Comparison of ENCODE assay signal across 8 cellular contexts in the genomic region with DNA sequence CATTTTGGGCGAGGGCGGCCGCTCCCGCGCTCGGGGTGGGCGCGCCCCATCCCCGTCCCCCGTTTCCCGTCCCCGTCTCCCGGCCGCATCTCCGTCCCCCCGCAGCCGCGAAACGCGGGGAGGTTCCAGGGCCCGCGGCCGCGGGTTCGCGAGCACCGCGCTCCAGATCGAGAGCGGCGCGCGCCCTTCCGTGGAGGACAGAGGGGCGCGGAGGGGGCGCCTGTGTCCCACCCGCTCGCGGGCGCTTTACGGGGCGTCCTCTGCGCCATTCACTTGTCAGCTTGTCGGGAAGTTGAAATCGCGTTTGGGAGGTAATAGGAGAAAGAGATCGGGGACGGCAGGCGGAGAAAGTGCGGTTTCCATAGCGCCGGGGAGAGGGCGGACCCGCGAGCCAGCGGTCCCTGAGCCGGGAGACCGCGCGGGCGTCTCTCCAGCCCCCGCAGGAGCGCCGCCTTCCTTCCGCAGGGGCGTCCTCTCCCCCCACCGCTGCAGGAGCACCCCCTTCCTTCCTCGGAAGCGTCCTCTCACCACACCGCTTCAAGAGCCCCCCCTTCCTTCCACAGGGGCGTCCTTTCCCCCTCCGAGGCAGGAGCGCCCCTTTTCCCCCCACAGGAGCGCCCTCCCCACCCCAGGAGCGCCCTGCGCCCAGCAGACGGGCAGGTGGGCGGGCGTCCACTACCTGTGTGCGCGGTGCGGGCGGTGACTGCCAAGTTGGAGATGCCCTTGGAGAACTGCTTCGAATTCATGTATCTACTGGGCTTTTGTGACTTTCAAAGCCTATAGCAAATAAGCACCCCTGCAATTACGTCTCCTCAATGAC. TPM values are rescaled to one million over a fixed set of nuclear protein-coding genes. Genes with fewer than 3 reads are reported as not detected.
DNase-seq lines count a peak whose midpoint lies in the region; ATAC-seq and TF ChIP-seq lines count a peak whose summit lies in the region.
"Had no signal": no experiment of that assay in that cellular context is flagged by ENCODE, and none has a peak within 500 bp of the region (broad histone marks: within the 10 kb centered on the region; RNA-seq: fewer than 3 reads in every experiment).

No MANE protein-coding gene starts in this region.

- H3K36me3 ChIP-seq in esophagus muscularis mucosa = peaks cover 17 to 22% (median 21%) of the 10 kb centered on the region in 4 donors
- H3K36me3 ChIP-seq in naive thymus-derived CD4-positive, alpha-beta T cell (ENCODE audit: control insufficient read depth in 2 of 3, insufficient read depth in 3 of 3, low read length in 3 of 3) = peaks cover 0 to 3% (median 3%) of the 10 kb centered on the region in 3 experiments

- TF ChIP-seq CTCF in esophagus muscularis mucosa (IDR thresholded peaks at IDR 0.05) = peak in 1 of 3 experiments; percentile 6

- under 1% methylated on average over 55 of the region's 86 CpGs for WGBS in esophagus muscularis mucosa

- peak; percentile 8 for ATAC-seq in HG02678 (IDR thresholded peaks at IDR 0.05; ENCODE audit: unreplicated experiment)
- ATAC-seq in naive thymus-derived CD4-positive, alpha-beta T cell = no peak

- peak overlapping the region; percentile 73 to 90 (median 80) for H3K4me3 Mint-ChIP-seq in naive thymus-derived CD4-positive, alpha-beta T cell

- no peak for TF ChIP-seq POLR2A in esophagus muscularis mucosa (IDR thresholded peaks at IDR 0.05; ENCODE audit: low read depth)

- peak overlapping the region; percentile 94 to 98 (median 97) for H3K27ac ChIP-seq in esophagus muscularis mucosa (replicated peaks in 1 of 4)
- peak overlapping the region; percentile 80 for H3K27ac ChIP-seq in naive thymus-derived CD4-positive, alpha-beta T cell (ENCODE audit: low read depth, low read length)

- DNase-seq in NCI-H2171 (lab: John Stamatoyannopoulos, UW) = peak; percentile 24
- peak; percentile 72 for DNase-seq in activated CD8-positive, alpha-beta memory T cell treated with anti-CD3 and anti-CD28 coated beads for 24 hours
- peak; percentile 92 for DNase-seq in esophagus muscularis mucosa (ENCODE audit: extremely low spot score)
- peak in 6 of 9 donors; percentile 14 to 55 (median 46) for DNase-seq in naive thymus-derived CD4-positive, alpha-beta T cell
- no peak for DNase-seq in OCI-M2 (lab: John Stamatoyannopoulos, UW; ENCODE audit: unreplicated experiment)

- POLR2A ChIA-PET in naive thymus-derived CD4-positive, alpha-beta T cell (lab: Charles Lee) = no interaction called here

- no peaks in the 10 kb centered on the region for H3K27me3 ChIP-seq in esophagus muscularis mucosa
- no peaks in the 10 kb centered on the region for H3K27me3 ChIP-seq in naive thymus-derived CD4-positive, alpha-beta T cell (ENCODE audit: control insufficient read depth in 2 of 2, insufficient read depth in 2 of 2, low read length in 2 of 2)

- intact Hi-C loops in esophagus muscularis mucosa (cut with DNase I) = loop anchor here (5.0 to 10.0 kb wide), 2 partner anchors 320 to 543 kb away; no protein-coding TSS in a partner anchor
- intact Hi-C loops in naive thymus-derived CD4-positive, alpha-beta T cell (cut with micrococcal nuclease) = loop anchor here (1.0 to 5.0 kb wide), 10 partner anchors 8 to 1573 kb away; partner anchors contain the start of genes LIG4 (in 1 of the 2), RAB20 (in 1 of the 2) and TNFSF13B (in 1 of the 2)

- peaks cover 0 to 37% (median 0%) of the 10 kb centered on the region in 5 donors for H3K27me3 Mint-ChIP-seq in naive thymus-derived CD4-positive, alpha-beta T cell

- H3K4me1 Mint-ChIP-seq in naive thymus-derived CD4-positive, alpha-beta T cell = peaks cover 13 to 30% (median 23%) of the 10 kb centered on the region in 7 donors

- CTCF ChIA-PET in naive thymus-derived CD4-positive, alpha-beta T cell (lab: Charles Lee) = interaction anchor here (0.6 kb wide), 1 partner anchor 304 kb away, joined by 3 read pairs; no protein-coding TSS in a partner anchor

- no peaks in the 10 kb centered on the region for H3K9me3 ChIP-seq in esophagus muscularis mucosa
- no peaks in the 10 kb centered on the region for H3K9me3 ChIP-seq in naive thymus-derived CD4-positive, alpha-beta T cell (ENCODE audit: control insufficient read depth in 2 of 3, low read length in 3 of 3)

- peak overlapping the region; percentile 87 for H3K4me3 ChIP-seq in GM08714 (ENCODE audit: low read length)
- peak overlapping the region; percentile 83 to 98 (median 96) for H3K4me3 ChIP-seq in esophagus muscularis mucosa
- H3K4me3 ChIP-seq in naive thymus-derived CD4-positive, alpha-beta T cell (ENCODE audit: low read length) = peak overlapping the region; percentile 53

- TF ChIP-seq EP300 in esophagus muscularis mucosa (IDR thresholded peaks at IDR 0.05) = no peak

- H3K27ac Mint-ChIP-seq in naive thymus-derived CD4-positive, alpha-beta T cell = peak overlapping the region; percentile 21 to 93 (median 75)

- peaks cover 0 to 2% (median 0%) of the 10 kb centered on the region in 5 donors for H3K36me3 Mint-ChIP-seq in naive thymus-derived CD4-positive, alpha-beta T cell
- H3K36me3 Mint-ChIP-seq: activated naive CD4-positive, alpha-beta T cell treated with anti-CD3 and anti-CD28 coated beads, Interleukin-2, amount 50 U/mL, for 72 hours had no signal

- peaks cover 0 to 2% (median 0%) of the 10 kb centered on the region in 11 donors for H3K9me3 Mint-ChIP-seq in naive thymus-derived CD4-positive, alpha-beta T cell
- H3K9me3 Mint-ChIP-seq: activated naive CD4-positive, alpha-beta T cell treated with anti-CD3 and anti-CD28 coated beads, Interleukin-2, amount 50 U/mL, for 72 hours had no signal

- H3K4me1 ChIP-seq in esophagus muscularis mucosa = peaks cover 22 to 63% (median 53%) of the 10 kb centered on the region in 4 donors
- peaks cover 0 to 4% of the 10 kb centered on the region in 2 donors for H3K4me1 ChIP-seq in naive thymus-derived CD4-positive, alpha-beta T cell (ENCODE audit: control insufficient read depth in 2 of 2, insufficient read depth in 2 of 2, low read length in 2 of 2)

RNA-seq across cellular contexts. Expression of gene IRS2, which starts 1.0 kb away (rescaled TPM):
- total RNA-seq in esophagus muscularis mucosa = 10 to 100 TPM; 46.4 to 95.3 (median 63.7) TPM
- total RNA-seq in naive thymus-derived CD4-positive, alpha-beta T cell = 10 to 100 TPM in 4 of 5 experiments, 1 to 10 TPM in 1; 3.8 to 94.9 (median 26.9) TPM
- polyA plus RNA-seq in naive thymus-derived CD4-positive, alpha-beta T cell = 1 to 10 TPM; 2.7 to 2.9 TPM
